Comparison of ENCODE assay signal across 32 cellular contexts in the genomic region with DNA sequence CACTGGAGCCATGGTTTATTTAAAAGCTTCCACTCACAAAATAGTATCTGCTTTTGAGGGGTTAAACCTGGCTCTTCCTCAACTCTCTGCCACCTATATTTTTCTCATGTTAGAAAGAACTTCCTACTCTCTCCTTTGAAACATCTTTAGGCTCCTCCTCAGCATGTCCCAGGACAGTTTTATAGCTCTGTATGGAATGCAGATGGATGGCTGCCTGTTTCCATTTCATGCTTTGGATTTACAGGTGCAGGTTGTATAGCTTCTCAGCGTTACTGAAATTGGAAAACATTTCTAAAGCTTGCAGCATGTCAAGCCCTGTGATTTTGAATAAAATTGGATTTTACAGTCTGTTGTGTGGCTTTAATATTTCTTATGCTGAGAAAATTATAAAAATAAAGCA.
"Had no signal": no experiment of that assay in that cellular context is flagged by ENCODE, and none has a peak within 500 bp of the region (broad histone marks: within the 10 kb centered on the region; RNA-seq: fewer than 3 reads in every experiment).

No MANE protein-coding gene starts in this region.

- H3K36me3 ChIP-seq: ascending aorta, breast epithelium, cardiac muscle cell, colonic mucosa, esophagus squamous epithelium, gastroesophageal sphincter had no signal

- H3K9me3 ChIP-seq: ascending aorta, breast epithelium, colonic mucosa, esophagus squamous epithelium had no signal

- H3K4me1 ChIP-seq: ascending aorta, breast epithelium, colonic mucosa, esophagus squamous epithelium, gastroesophageal sphincter had no signal

- H3K9me3 Mint-ChIP-seq: activated CD4-positive, alpha-beta memory T cell treated with anti-CD3 and anti-CD28 coated beads for 36 hours; activated CD4-positive, alpha-beta T cell treated with anti-CD3 and anti-CD28 coated beads, Interleukin-2, amount 10 ng/mL, durations not matched to agents 24 days and 14 days; activated naive CD8-positive, alpha-beta T cell treated with anti-CD3 and anti-CD28 coated beads, Interleukin-2, amount 10 ng/mL, durations not matched to agents 7 days and 5 days; activated T-helper 1 cell treated with anti-CD3 and anti-CD28 coated beads, Interleukin-12 subunit alpha, Interleukin-12 subunit beta, Interleukin-2, Interleukin-4 antibody, amounts not matched to agents 30 ng/mL and 10 ng/mL and 1 ng/mL, durations not matched to agents 14 hours and 24 hours and 36 hours; T-helper 2 cell treated with Interferon-gamma antibody and Interleukin-4, amounts not matched to agents 5 μg/mL and 100 μg/mL, for 36 hours had no signal

- H3K4me3 ChIP-seq: ascending aorta, breast epithelium, cardiac muscle cell, colonic mucosa, esophagus squamous epithelium, gastroesophageal sphincter had no signal

- H3K27ac ChIP-seq: ascending aorta, breast epithelium, cardiac muscle cell, colonic mucosa, epithelial cell of prostate, esophagus squamous epithelium, gastroesophageal sphincter had no signal

- H3K27me3 Mint-ChIP-seq: activated CD4-positive, alpha-beta memory T cell treated with anti-CD3 and anti-CD28 coated beads for 36 hours; activated CD4-positive, alpha-beta T cell treated with anti-CD3 and anti-CD28 coated beads for 36 hours; activated CD4-positive, alpha-beta T cell treated with anti-CD3 and anti-CD28 coated beads, Interleukin-2, amount 10 ng/mL, durations not matched to agents 24 days and 14 days; activated CD8-positive, alpha-beta memory T cell treated with anti-CD3 and anti-CD28 coated beads, Interleukin-2, amount 10 ng/mL, durations not matched to agents 7 days and 5 days; activated naive CD4-positive, alpha-beta T cell treated with anti-CD3 and anti-CD28 coated beads, Interleukin-2, amount 10 ng/mL, durations not matched to agents 7 days and 5 days; activated naive CD8-positive, alpha-beta T cell treated with anti-CD3 and anti-CD28 coated beads, Interleukin-2, amount 10 ng/mL, durations not matched to agents 7 days and 5 days; T-helper 17 cell had no signal

- H3K27me3 ChIP-seq: ascending aorta, breast epithelium, cardiac muscle cell, colonic mucosa, esophagus squamous epithelium had no signal

- ATAC-seq: activated CD4-positive, alpha-beta T cell treated with anti-CD3 and anti-CD28 coated beads for 36 hours; activated CD8-positive, alpha-beta memory T cell treated with anti-CD3 and anti-CD28 coated beads, Interleukin-2, amount 10 ng/mL, durations not matched to agents 7 days and 5 days; activated CD8-positive, alpha-beta T cell treated with anti-CD3 and anti-CD28 coated beads, Interleukin-2, amount 10 ng/mL, durations not matched to agents 7 days and 5 days; activated naive CD4-positive, alpha-beta T cell treated with anti-CD3 and anti-CD28 coated beads, Interleukin-2, amount 50 U/mL, for 72 hours; gastroesophageal sphincter; T-helper 17 cell had no signal

- H3K4me1 Mint-ChIP-seq: activated CD4-positive, alpha-beta T cell treated with anti-CD3 and anti-CD28 coated beads for 36 hours; activated CD4-positive, alpha-beta T cell treated with anti-CD3 and anti-CD28 coated beads, Interleukin-2, amount 10 ng/mL, durations not matched to agents 24 days and 14 days; activated CD8-positive, alpha-beta memory T cell treated with anti-CD3 and anti-CD28 coated beads, Interleukin-2, amount 10 ng/mL, durations not matched to agents 7 days and 5 days; activated naive CD4-positive, alpha-beta T cell treated with anti-CD3 and anti-CD28 coated beads, Interleukin-2, amount 10 ng/mL, durations not matched to agents 7 days and 5 days; activated naive CD8-positive, alpha-beta T cell treated with anti-CD3 and anti-CD28 coated beads, Interleukin-2, amount 10 ng/mL, durations not matched to agents 7 days and 5 days; T-helper 17 cell had no signal

- H3K27ac Mint-ChIP-seq: activated CD4-positive, alpha-beta memory T cell treated with anti-CD3 and anti-CD28 coated beads for 36 hours; activated CD4-positive, alpha-beta T cell treated with anti-CD3 and anti-CD28 coated beads for 36 hours; activated CD4-positive, alpha-beta T cell treated with anti-CD3 and anti-CD28 coated beads, Interleukin-2, amount 10 ng/mL, durations not matched to agents 24 days and 14 days; activated CD8-positive, alpha-beta memory T cell treated with anti-CD3 and anti-CD28 coated beads, Interleukin-2, amount 10 ng/mL, durations not matched to agents 7 days and 5 days; activated CD8-positive, alpha-beta T cell treated with anti-CD3 and anti-CD28 coated beads, Interleukin-2, amount 10 ng/mL, durations not matched to agents 7 days and 5 days; activated naive CD4-positive, alpha-beta T cell treated with anti-CD3 and anti-CD28 coated beads, Interleukin-2, amount 10 ng/mL, durations not matched to agents 7 days and 5 days; activated naive CD8-positive, alpha-beta T cell treated with anti-CD3 and anti-CD28 coated beads, Interleukin-2, amount 10 ng/mL, durations not matched to agents 7 days and 5 days; activated T-helper 1 cell treated with anti-CD3 and anti-CD28 coated beads, Interleukin-12 subunit alpha, Interleukin-12 subunit beta, Interleukin-2, Interleukin-4 antibody, amounts not matched to agents 30 ng/mL and 10 ng/mL and 1 ng/mL, durations not matched to agents 14 hours and 24 hours and 36 hours; activated T-helper 2 cell treated with anti-CD3 and anti-CD28 coated beads, Interferon-gamma antibody, Interleukin-2, Interleukin-4, amounts not matched to agents 10 μg/mL and 5 μg/mL and 100 μg/mL, durations not matched to agents 14 hours and 24 hours and 36 hours; T-helper 17 cell; T-helper 2 cell treated with Interferon-gamma antibody and Interleukin-4, amounts not matched to agents 5 μg/mL and 100 μg/mL, for 36 hours had no signal

- DNase-seq: activated CD4-positive, alpha-beta memory T cell treated with anti-CD3 and anti-CD28 coated beads for 36 hours; activated CD4-positive, alpha-beta T cell treated with anti-CD3 and anti-CD28 coated beads for 36 hours; activated CD4-positive, alpha-beta T cell treated with anti-CD3 and anti-CD28 coated beads, Interleukin-2, amount 10 ng/mL, durations not matched to agents 24 days and 14 days; activated CD4-positive, CD25-positive, alpha-beta regulatory T cell; activated CD4-positive, CD25-positive, alpha-beta regulatory T cell treated with anti-CD3 and anti-CD28 coated beads, Interleukin-2, amount 50 U/mL, for 72 hours; activated CD8-positive, alpha-beta memory T cell treated with anti-CD3 and anti-CD28 coated beads, Interleukin-2, amount 10 ng/mL, durations not matched to agents 7 days and 5 days; activated CD8-positive, alpha-beta memory T cell treated with anti-CD3 and anti-CD28 coated beads, Interleukin-2, amount 50 U/mL, for 4 hours; activated CD8-positive, alpha-beta T cell treated with anti-CD3 and anti-CD28 coated beads, Interleukin-2, amount 10 ng/mL, durations not matched to agents 7 days and 5 days; activated effector memory CD4-positive, alpha-beta T cell treated with anti-CD3 and anti-CD28 coated beads, Interleukin-2, amount 50 U/mL, for 16 hours; activated naive CD4-positive, alpha-beta T cell treated with anti-CD3 and anti-CD28 coated beads, Interleukin-2, amount 10 ng/mL, durations not matched to agents 7 days and 5 days; activated naive CD8-positive, alpha-beta T cell treated with anti-CD3 and anti-CD28 coated beads, Interleukin-2, amount 10 ng/mL, durations not matched to agents 7 days and 5 days; activated T-cell treated with anti-CD3 and anti-CD28 coated beads, Interleukin-2, amount 50 U/mL, for 1 hour; activated T-cell treated with anti-CD3 and anti-CD28 coated beads, Interleukin-2, amount 50 U/mL, for 48 hours; central memory CD4-positive, alpha-beta T cell; cerebellar nuclear complex; colonic mucosa; effector CD8-positive, alpha-beta T cell; esophagus squamous epithelium; foreskin melanocyte; T-helper 1 cell; T-helper 17 cell; T1000 had no signal

- H3K36me3 Mint-ChIP-seq: activated CD4-positive, alpha-beta memory T cell treated with anti-CD3 and anti-CD28 coated beads for 36 hours; activated CD8-positive, alpha-beta memory T cell treated with anti-CD3 and anti-CD28 coated beads, Interleukin-2, amount 10 ng/mL, durations not matched to agents 7 days and 5 days; activated naive CD4-positive, alpha-beta T cell treated with anti-CD3 and anti-CD28 coated beads, Interleukin-2, amount 10 ng/mL, durations not matched to agents 7 days and 5 days; activated naive CD4-positive, alpha-beta T cell treated with anti-CD3 and anti-CD28 coated beads, Interleukin-2, amount 50 U/mL, for 72 hours; activated naive CD8-positive, alpha-beta T cell treated with anti-CD3 and anti-CD28 coated beads, Interleukin-2, amount 10 ng/mL, durations not matched to agents 7 days and 5 days had no signal

- H3K4me3 Mint-ChIP-seq: activated CD4-positive, alpha-beta memory T cell treated with anti-CD3 and anti-CD28 coated beads for 36 hours; activated CD4-positive, alpha-beta T cell treated with anti-CD3 and anti-CD28 coated beads for 36 hours; activated CD4-positive, alpha-beta T cell treated with anti-CD3 and anti-CD28 coated beads, Interleukin-2, amount 10 ng/mL, durations not matched to agents 24 days and 14 days; activated CD8-positive, alpha-beta memory T cell treated with anti-CD3 and anti-CD28 coated beads, Interleukin-2, amount 10 ng/mL, durations not matched to agents 7 days and 5 days; activated CD8-positive, alpha-beta T cell treated with anti-CD3 and anti-CD28 coated beads, Interleukin-2, amount 10 ng/mL, durations not matched to agents 7 days and 5 days; activated naive CD4-positive, alpha-beta T cell treated with anti-CD3 and anti-CD28 coated beads, Interleukin-2, amount 10 ng/mL, durations not matched to agents 7 days and 5 days; activated naive CD8-positive, alpha-beta T cell treated with anti-CD3 and anti-CD28 coated beads, Interleukin-2, amount 10 ng/mL, durations not matched to agents 7 days and 5 days; activated T-helper 1 cell treated with anti-CD3 and anti-CD28 coated beads, Interleukin-12 subunit alpha, Interleukin-12 subunit beta, Interleukin-2, Interleukin-4 antibody, amounts not matched to agents 30 ng/mL and 10 ng/mL and 1 ng/mL, durations not matched to agents 14 hours and 24 hours and 36 hours; brain; T-helper 17 cell; T-helper 2 cell treated with Interferon-gamma antibody and Interleukin-4, amounts not matched to agents 5 μg/mL and 100 μg/mL, for 36 hours had no signal
